In the genomic region with DNA sequence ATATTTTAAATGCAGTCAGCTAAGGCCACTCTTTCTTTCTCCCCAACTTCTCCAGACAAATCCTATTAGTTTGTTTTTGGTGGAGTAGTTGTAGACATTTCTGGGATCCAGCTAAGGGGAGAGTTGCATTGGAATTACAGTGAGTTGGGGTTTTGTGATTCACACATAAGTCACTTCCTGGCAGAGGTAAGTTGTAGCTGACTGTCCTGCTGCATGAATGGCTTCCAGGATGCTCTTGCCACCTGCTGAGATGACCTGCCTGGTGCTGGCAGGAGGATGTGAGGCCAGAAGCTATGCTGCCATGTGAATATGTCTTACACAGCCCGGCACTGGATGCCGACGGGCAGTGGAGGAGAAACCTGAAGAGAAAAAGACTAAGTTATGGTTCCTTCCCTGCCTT, we compare ENCODE assay signal across 2 cellular contexts.
TF ChIP-seq lines count a peak whose summit lies in the region.

No MANE protein-coding gene starts in this region.

TF ChIP-seq in IMR-90, 13 proteins besides CTCF, POLR2A, EP300 and RAD21:
- TF ChIP-seq NFE2L2 (IDR thresholded peaks at IDR 0.05; ENCODE audit: low read depth, low read length) (no peak), FOS (IDR thresholded peaks at IDR 0.05; ENCODE audit: low read depth, low read length) (no peak), MAZ (IDR thresholded peaks at IDR 0.05; ENCODE audit: borderline replicate concordance, low read depth, low read length) (no peak), MAFK (IDR thresholded peaks at IDR 0.05; ENCODE audit: low read depth, low read length) (no peak), CHD1 (IDR thresholded peaks at IDR 0.05; ENCODE audit: low read depth, low read length) (no peak), CEBPB (IDR thresholded peaks at IDR 0.05; ENCODE audit: low read depth, low read length) (no peak), BHLHE40 (IDR thresholded peaks at IDR 0.05; ENCODE audit: low read depth, low read length) (no peak), RFX5 (IDR thresholded peaks at IDR 0.05; ENCODE audit: low read depth, low read length) (no peak), RCOR1 (IDR thresholded peaks at IDR 0.05; ENCODE audit: insufficient replicate concordance, low read length) (no peak), SMC3 (IDR thresholded peaks at IDR 0.05; ENCODE audit: low read depth, low read length) (no peak), MXI1 (IDR thresholded peaks at IDR 0.05; ENCODE audit: borderline replicate concordance, low read depth, low read length) (no peak)
- TF ChIP-seq, protein P1, sequence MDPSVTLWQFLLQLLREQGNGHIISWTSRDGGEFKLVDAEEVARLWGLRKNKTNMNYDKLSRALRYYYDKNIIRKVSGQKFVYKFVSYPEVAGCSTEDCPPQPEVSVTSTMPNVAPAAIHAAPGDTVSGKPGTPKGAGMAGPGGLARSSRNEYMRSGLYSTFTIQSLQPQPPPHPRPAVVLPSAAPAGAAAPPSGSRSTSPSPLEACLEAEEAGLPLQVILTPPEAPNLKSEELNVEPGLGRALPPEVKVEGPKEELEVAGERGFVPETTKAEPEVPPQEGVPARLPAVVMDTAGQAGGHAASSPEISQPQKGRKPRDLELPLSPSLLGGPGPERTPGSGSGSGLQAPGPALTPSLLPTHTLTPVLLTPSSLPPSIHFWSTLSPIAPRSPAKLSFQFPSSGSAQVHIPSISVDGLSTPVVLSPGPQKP (IDR thresholded peaks at IDR 0.05; ENCODE audit: borderline replicate concordance, low read depth, low read length), result no peak
- TF ChIP-seq, protein P2, sequence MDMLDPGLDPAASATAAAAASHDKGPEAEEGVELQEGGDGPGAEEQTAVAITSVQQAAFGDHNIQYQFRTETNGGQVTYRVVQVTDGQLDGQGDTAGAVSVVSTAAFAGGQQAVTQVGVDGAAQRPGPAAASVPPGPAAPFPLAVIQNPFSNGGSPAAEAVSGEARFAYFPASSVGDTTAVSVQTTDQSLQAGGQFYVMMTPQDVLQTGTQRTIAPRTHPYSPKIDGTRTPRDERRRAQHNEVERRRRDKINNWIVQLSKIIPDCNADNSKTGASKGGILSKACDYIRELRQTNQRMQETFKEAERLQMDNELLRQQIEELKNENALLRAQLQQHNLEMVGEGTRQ (IDR thresholded peaks at IDR 0.05; ENCODE audit: low read depth, low read length), result no peak

TF ChIP-seq in WTC11, 78 proteins besides CTCF, POLR2A, EP300 and RAD21:
- TF ChIP-seq TEAD1 (CRISPR knock-in tag; IDR thresholded peaks at IDR 0.05), result no peak
- TF ChIP-seq, protein P3, sequence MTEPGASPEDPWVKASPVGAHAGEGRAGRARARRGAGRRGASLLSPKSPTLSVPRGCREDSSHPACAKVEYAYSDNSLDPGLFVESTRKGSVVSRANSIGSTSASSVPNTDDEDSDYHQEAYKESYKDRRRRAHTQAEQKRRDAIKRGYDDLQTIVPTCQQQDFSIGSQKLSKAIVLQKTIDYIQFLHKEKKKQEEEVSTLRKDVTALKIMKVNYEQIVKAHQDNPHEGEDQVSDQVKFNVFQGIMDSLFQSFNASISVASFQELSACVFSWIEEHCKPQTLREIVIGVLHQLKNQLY (CRISPR knock-in tag; IDR thresholded peaks at IDR 0.05), result no peak
- no peak for TF ChIP-seq RELA (CRISPR knock-in tag; IDR thresholded peaks at IDR 0.05; ENCODE audit: borderline replicate concordance)
- no peak for TF ChIP-seq PRRX2 (CRISPR knock-in tag; IDR thresholded peaks at IDR 0.05)
- TF ChIP-seq KAT7 (CRISPR knock-in tag; IDR thresholded peaks at IDR 0.05; ENCODE audit: borderline replicate concordance), result no peak
- TF ChIP-seq E2F1 (CRISPR knock-in tag; IDR thresholded peaks at IDR 0.05), result no peak
- TF ChIP-seq ZNF396 (CRISPR knock-in tag; IDR thresholded peaks at IDR 0.05; ENCODE audit: borderline replicate concordance), result no peak
- TF ChIP-seq, protein P4, sequence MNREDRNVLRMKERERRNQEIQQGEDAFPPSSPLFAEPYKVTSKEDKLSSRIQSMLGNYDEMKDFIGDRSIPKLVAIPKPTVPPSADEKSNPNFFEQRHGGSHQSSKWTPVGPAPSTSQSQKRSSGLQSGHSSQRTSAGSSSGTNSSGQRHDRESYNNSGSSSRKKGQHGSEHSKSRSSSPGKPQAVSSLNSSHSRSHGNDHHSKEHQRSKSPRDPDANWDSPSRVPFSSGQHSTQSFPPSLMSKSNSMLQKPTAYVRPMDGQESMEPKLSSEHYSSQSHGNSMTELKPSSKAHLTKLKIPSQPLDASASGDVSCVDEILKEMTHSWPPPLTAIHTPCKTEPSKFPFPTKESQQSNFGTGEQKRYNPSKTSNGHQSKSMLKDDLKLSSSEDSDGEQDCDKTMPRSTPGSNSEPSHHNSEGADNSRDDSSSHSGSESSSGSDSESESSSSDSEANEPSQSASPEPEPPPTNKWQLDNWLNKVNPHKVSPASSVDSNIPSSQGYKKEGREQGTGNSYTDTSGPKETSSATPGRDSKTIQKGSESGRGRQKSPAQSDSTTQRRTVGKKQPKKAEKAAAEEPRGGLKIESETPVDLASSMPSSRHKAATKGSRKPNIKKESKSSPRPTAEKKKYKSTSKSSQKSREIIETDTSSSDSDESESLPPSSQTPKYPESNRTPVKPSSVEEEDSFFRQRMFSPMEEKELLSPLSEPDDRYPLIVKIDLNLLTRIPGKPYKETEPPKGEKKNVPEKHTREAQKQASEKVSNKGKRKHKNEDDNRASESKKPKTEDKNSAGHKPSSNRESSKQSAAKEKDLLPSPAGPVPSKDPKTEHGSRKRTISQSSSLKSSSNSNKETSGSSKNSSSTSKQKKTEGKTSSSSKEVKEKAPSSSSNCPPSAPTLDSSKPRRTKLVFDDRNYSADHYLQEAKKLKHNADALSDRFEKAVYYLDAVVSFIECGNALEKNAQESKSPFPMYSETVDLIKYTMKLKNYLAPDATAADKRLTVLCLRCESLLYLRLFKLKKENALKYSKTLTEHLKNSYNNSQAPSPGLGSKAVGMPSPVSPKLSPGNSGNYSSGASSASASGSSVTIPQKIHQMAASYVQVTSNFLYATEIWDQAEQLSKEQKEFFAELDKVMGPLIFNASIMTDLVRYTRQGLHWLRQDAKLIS (CRISPR knock-in tag; IDR thresholded peaks at IDR 0.05; ENCODE audit: borderline replicate concordance), result no peak
- no peak for TF ChIP-seq ZNF423 (CRISPR knock-in tag; IDR thresholded peaks at IDR 0.05)
- TF ChIP-seq TP53 (CRISPR knock-in tag; IDR thresholded peaks at IDR 0.05), result no peak
